Comparison of ENCODE assay signal across 16 cellular contexts in genomic region chr21:46000731-46001641, GRCh38. TPM values are rescaled to one million over a fixed set of nuclear protein-coding genes. Genes with fewer than 3 reads are reported as not detected.
A peak's percentile ranks its signal among the peaks of the same experiment; 100 is the strongest.
DNase-seq lines count a peak whose midpoint lies in the region; ATAC-seq and TF ChIP-seq lines count a peak whose summit lies in the region.
"Had no signal": no experiment of that assay in that cellular context is flagged by ENCODE, and none has a peak within 500 bp of the region (broad histone marks: within the 10 kb centered on the region; RNA-seq: fewer than 3 reads in every experiment).

No MANE protein-coding gene starts in this region.

- ATAC-seq in HG03354 (IDR thresholded peaks at IDR 0.05; ENCODE audit: poor library complexity, severe bottlenecking, unreplicated experiment), result no peak
- no peak for ATAC-seq in HG02759 (IDR thresholded peaks at IDR 0.05; ENCODE audit: unreplicated experiment)
- ATAC-seq in GM21576 (IDR thresholded peaks at IDR 0.05; ENCODE audit: unreplicated experiment), result no peak

- no peak overlapping the region for H3K4me3 ChIP-seq in right atrium auricular region
- no peak overlapping the region for H3K4me3 ChIP-seq in rectal smooth muscle tissue (ENCODE audit: low read length)
- H3K4me3 ChIP-seq: SJSA1 had no signal

- intact Hi-C loops in activated CD4-positive, alpha-beta memory T cell treated with anti-CD3 and anti-CD28 coated beads for 36 hours (cut with micrococcal nuclease), result no loop called here

- no peak overlapping the region for H3K4me3 Mint-ChIP-seq in activated CD4-positive, alpha-beta memory T cell treated with anti-CD3 and anti-CD28 coated beads for 36 hours
- H3K4me3 Mint-ChIP-seq: activated B cell treated with CpG ODN at 0.5 μM for 24 hours; CD8-positive, alpha-beta memory T cell had no signal

- H3K27ac Mint-ChIP-seq in activated CD4-positive, alpha-beta memory T cell treated with anti-CD3 and anti-CD28 coated beads for 36 hours, result no peak overlapping the region
- H3K27ac Mint-ChIP-seq: activated B cell treated with CpG ODN at 0.5 μM for 24 hours; activated T-helper 2 cell treated with anti-CD3 and anti-CD28 coated beads, Interferon-gamma antibody, Interleukin-2, Interleukin-4, amounts not matched to agents 10 μg/mL and 5 μg/mL and 100 μg/mL, durations not matched to agents 14 hours and 24 hours and 36 hours; CD8-positive, alpha-beta memory T cell had no signal

- H3K9me3 ChIP-seq in right atrium auricular region, result no peaks in the 10 kb centered on the region
- H3K9me3 ChIP-seq: SJSA1 had no signal

- no peaks in the 10 kb centered on the region for H3K9me3 Mint-ChIP-seq in activated CD4-positive, alpha-beta memory T cell treated with anti-CD3 and anti-CD28 coated beads for 36 hours
- H3K9me3 Mint-ChIP-seq: activated B cell treated with CpG ODN at 0.5 μM for 24 hours; activated T-helper 2 cell treated with anti-CD3 and anti-CD28 coated beads, Interferon-gamma antibody, Interleukin-2, Interleukin-4, amounts not matched to agents 10 μg/mL and 5 μg/mL and 100 μg/mL, durations not matched to agents 14 hours and 24 hours and 36 hours; CD8-positive, alpha-beta memory T cell had no signal

- H3K27me3 ChIP-seq in right atrium auricular region (no peaks in the 10 kb centered on the region), rectal smooth muscle tissue (ENCODE audit: control insufficient read depth, insufficient read depth, low read length) (no peaks in the 10 kb centered on the region)
- H3K27me3 ChIP-seq: SJSA1 had no signal

- H3K27me3 Mint-ChIP-seq in activated CD4-positive, alpha-beta memory T cell treated with anti-CD3 and anti-CD28 coated beads for 36 hours, result no peaks in the 10 kb centered on the region
- H3K27me3 Mint-ChIP-seq: activated B cell treated with CpG ODN at 0.5 μM for 24 hours had no signal

- no peak overlapping the region for H3K9ac ChIP-seq in rectal smooth muscle tissue (ENCODE audit: low read length)

- H3K27ac ChIP-seq in right atrium auricular region (no peak overlapping the region), rectal smooth muscle tissue (ENCODE audit: low read depth, low read length) (peak overlapping the region; percentile 85)
- H3K27ac ChIP-seq: 22Rv1, SJSA1 had no signal

- TF ChIP-seq CTCF in right atrium auricular region (IDR thresholded peaks at IDR 0.05), result no peak

- DNase-seq in activated CD4-positive, alpha-beta T cell treated with anti-CD3 and anti-CD28 coated beads for 1 hour, result peak; percentile 6
- DNase-seq in activated CD4-positive, alpha-beta T cell treated with anti-CD3 and anti-CD28 coated beads for 4 hours, result no peak
- peak; percentile 7 for DNase-seq in activated CD4-positive, alpha-beta memory T cell treated with anti-CD3 and anti-CD28 coated beads for 36 hours
- peak; percentile 56 for DNase-seq in right atrium auricular region (ENCODE audit: low spot score)
- DNase-seq: activated B cell treated with CpG ODN at 0.5 μM for 24 hours, GF-D8, NCI-H1417 treated with DMSO at 0.1 percent for 48 hours, NCI-H82 had no signal

- no peaks in the 10 kb centered on the region for H3K36me3 Mint-ChIP-seq in activated CD4-positive, alpha-beta memory T cell treated with anti-CD3 and anti-CD28 coated beads for 36 hours
- H3K36me3 Mint-ChIP-seq: CD8-positive, alpha-beta memory T cell had no signal

- H3K4me1 ChIP-seq in right atrium auricular region (no peaks in the 10 kb centered on the region), rectal smooth muscle tissue (ENCODE audit: control insufficient read depth, insufficient read depth, low read length) (no peaks in the 10 kb centered on the region)
- H3K4me1 ChIP-seq: SJSA1 had no signal

- CTCF ChIA-PET in activated CD4-positive, alpha-beta memory T cell treated with anti-CD3 and anti-CD28 coated beads for 36 hours (lab: Charles Lee), result no interaction called here

- POLR2A ChIA-PET in activated CD4-positive, alpha-beta memory T cell treated with anti-CD3 and anti-CD28 coated beads for 36 hours (lab: Charles Lee), result no interaction called here

- H3K36me3 ChIP-seq in right atrium auricular region (peaks cover 76% of the 10 kb centered on the region), rectal smooth muscle tissue (ENCODE audit: control insufficient read depth, insufficient read depth, low read length) (peaks cover 4% of the 10 kb centered on the region)

- H3K4me1 Mint-ChIP-seq in activated CD4-positive, alpha-beta memory T cell treated with anti-CD3 and anti-CD28 coated beads for 36 hours (ENCODE audit: low read depth), result no peaks in the 10 kb centered on the region
- H3K4me1 Mint-ChIP-seq: activated B cell treated with CpG ODN at 0.5 μM for 24 hours; CD8-positive, alpha-beta memory T cell had no signal

RNA-seq across cellular contexts. Expression of gene COL6A1, which starts 19.4 kb away (rescaled TPM):
- total RNA-seq in activated CD4-positive, alpha-beta memory T cell treated with anti-CD3 and anti-CD28 coated beads for 36 hours, result under 1 TPM; 0.39 to 0.40 TPM
- total RNA-seq in right atrium auricular region, result 100 to 1,000 TPM; 201 to 278 TPM

Comparison
In these comparisons a context has a peak if more than half of its experiments do, and no peak if none do; other contexts are left out.
1. DNase-seq: peak in activated CD4-positive, alpha-beta T cell treated with anti-CD3 and anti-CD28 coated beads for 1 hour (single experiment), activated CD4-positive, alpha-beta memory T cell treated with anti-CD3 and anti-CD28 coated beads for 36 hours (single experiment) and right atrium auricular region (single experiment); none in activated CD4-positive, alpha-beta T cell treated with anti-CD3 and anti-CD28 coated beads for 4 hours (0 of 2).
2. RNA of gene COL6A1, which starts 19.4 kb away (total RNA-seq): 201 to 278 TPM in right atrium auricular region; 0.39 to 0.40 TPM in activated CD4-positive, alpha-beta memory T cell treated with anti-CD3 and anti-CD28 coated beads for 36 hours; every median in the first group is over 100 times any median in the second.